In genomic region chr2:148643998-148644884, GRCh38 we compare ENCODE assay signal across 1 cellular context.
TF ChIP-seq lines count a peak whose summit lies in the region.

Gene EPC2 (plus strand): TSS chr2:148644751. CDS start chr2:148645018, 267 bp downstream.

TF ChIP-seq in HepG2, 621 proteins besides CTCF, POLR2A, EP300 and RAD21 (continued from another document and continues in another):
- TF ChIP-seq ZNF800 (CRISPR knock-in tag; IDR thresholded peaks at IDR 0.05): peak; percentile 97
- TF ChIP-seq MAZ (IDR thresholded peaks at IDR 0.05; ENCODE audit: borderline replicate concordance, low read depth, low read length): peak; percentile 95
- peak; percentile 96 for TF ChIP-seq MAZ (CRISPR knock-in tag; IDR thresholded peaks at IDR 0.05; ENCODE audit: low read depth)
- TF ChIP-seq HES4 (CRISPR knock-in tag; IDR thresholded peaks at IDR 0.05; ENCODE audit: borderline replicate concordance): no peak
- no peak for TF ChIP-seq TFE3 (CRISPR knock-in tag; IDR thresholded peaks at IDR 0.05)
- no peak for TF ChIP-seq ZNF282 (IDR thresholded peaks at IDR 0.05; ENCODE audit: partially characterized antibody)
- TF ChIP-seq TSC22D2 (CRISPR knock-in tag; IDR thresholded peaks at IDR 0.05; ENCODE audit: borderline replicate concordance): no peak
- TF ChIP-seq CREB1 (IDR thresholded peaks at IDR 0.05): no peak
- TF ChIP-seq CREB1 (CRISPR knock-in tag; IDR thresholded peaks at IDR 0.05): no peak
- peak; percentile 74 for TF ChIP-seq ZNF639 (CRISPR knock-in tag; conservative IDR thresholded peaks at IDR 0.05)
- TF ChIP-seq CBFB (CRISPR knock-in tag; IDR thresholded peaks at IDR 0.05): peak; percentile 44; the same call in 1 of the 2 replicates
- TF ChIP-seq ZNF674 (CRISPR knock-in tag; IDR thresholded peaks at IDR 0.05; ENCODE audit: low read depth): peak; percentile 25; the same call in 1 of the 2 replicates
- TF ChIP-seq KLF9 (CRISPR knock-in tag; IDR thresholded peaks at IDR 0.05; ENCODE audit: low read depth): no peak
- no peak for TF ChIP-seq PITX1 (CRISPR knock-in tag; IDR thresholded peaks at IDR 0.05)
- peak; percentile 91 for TF ChIP-seq ZFP91 (CRISPR knock-in tag; IDR thresholded peaks at IDR 0.05; ENCODE audit: borderline replicate concordance)
- TF ChIP-seq ZNF879 (CRISPR knock-in tag; IDR thresholded peaks at IDR 0.05): 0 out of 2 replicates have a peak, but pooled peaks have one; percentile 72
- TF ChIP-seq ERF (CRISPR knock-in tag; IDR thresholded peaks at IDR 0.05): no peak
- TF ChIP-seq MXD1 (CRISPR knock-in tag; IDR thresholded peaks at IDR 0.05): 0 out of 2 replicates have a peak, but pooled peaks have one; percentile 6
- no peak for TF ChIP-seq GFI1 (CRISPR knock-in tag; IDR thresholded peaks at IDR 0.05; ENCODE audit: borderline replicate concordance)
- no peak; the same call in 1 of the 2 replicates for TF ChIP-seq ELF3 (CRISPR knock-in tag; IDR thresholded peaks at IDR 0.05)
- TF ChIP-seq ZMYM4 (CRISPR knock-in tag; IDR thresholded peaks at IDR 0.05): peak; percentile 75; the same call in 1 of the 2 replicates
- peak; percentile 35; the same call in 1 of the 2 replicates for TF ChIP-seq PHF21A (CRISPR knock-in tag; IDR thresholded peaks at IDR 0.05)
- TF ChIP-seq RERE (CRISPR knock-in tag; IDR thresholded peaks at IDR 0.05; ENCODE audit: low read depth): no peak
- TF ChIP-seq FOXP1 (IDR thresholded peaks at IDR 0.05): no peak
- TF ChIP-seq FOXP1 (CRISPR knock-in tag; IDR thresholded peaks at IDR 0.05): no peak
- TF ChIP-seq HDAC6 (IDR thresholded peaks at IDR 0.05; ENCODE audit: low read depth, low read length): no peak
- TF ChIP-seq TFAP4 (IDR thresholded peaks at IDR 0.05; ENCODE audit: borderline replicate concordance, low read depth): peak; percentile 21; the same call in 1 of the 2 replicates
- no peak for TF ChIP-seq GMEB1 (CRISPR knock-in tag; IDR thresholded peaks at IDR 0.05; ENCODE audit: borderline replicate concordance)
- no peak for TF ChIP-seq DR1 (CRISPR knock-in tag; IDR thresholded peaks at IDR 0.05)
- peak; percentile 94 for TF ChIP-seq ZNF225 (CRISPR knock-in tag; IDR thresholded peaks at IDR 0.05)
- TF ChIP-seq POLR2AphosphoS2 (IDR thresholded peaks at IDR 0.05; ENCODE audit: low read depth, low read length): no peak
- TF ChIP-seq BRD4 (CRISPR knock-in tag; IDR thresholded peaks at IDR 0.05): peak; percentile 48; the same call in 1 of the 2 replicates
- TF ChIP-seq SMAD3 (CRISPR knock-in tag; IDR thresholded peaks at IDR 0.05): no peak
- TF ChIP-seq POLR2G (IDR thresholded peaks at IDR 0.05; ENCODE audit: low read depth, low read length): peak; percentile 90
- TF ChIP-seq ZNF318 (CRISPR knock-in tag; IDR thresholded peaks at IDR 0.05): no peak
